Comparison of ENCODE assay signal across 8 cellular contexts in genomic region chr12:48890657-48891418, GRCh38. TPM values are rescaled to one million over a fixed set of nuclear protein-coding genes. Genes with fewer than 3 reads are reported as not detected.
DNase-seq lines count a peak whose midpoint lies in the region; ATAC-seq, FAIRE-seq and TF ChIP-seq lines count a peak whose summit lies in the region.

No MANE protein-coding gene starts in this region.

- peak overlapping the region; percentile 21; the same call in 1 of the 2 replicates for H3K4me2 ChIP-seq in DND-41 (ENCODE audit: insufficient read depth, low read length)
- peak overlapping the region; percentile 58 for H3K4me2 ChIP-seq in HepG2 (ENCODE audit: low read depth, low read length)

- no peaks in the 10 kb centered on the region for H3K36me3 Mint-ChIP-seq in activated CD4-positive, alpha-beta T cell treated with anti-CD3 and anti-CD28 coated beads, Interleukin-2, amount 10 ng/mL, durations not matched to agents 7 days and 5 days (ENCODE audit: low read depth)

- BruUV-seq in HepG2 (replicated peaks; lab: Mats Ljungman, UMichigan) = no TSS peak

- peak; percentile 96 for TF ChIP-seq RAD21 in HepG2 (CRISPR knock-in tag; IDR thresholded peaks at IDR 0.05)

- no peaks in the 10 kb centered on the region for H3K79me2 ChIP-seq in DND-41 (ENCODE audit: insufficient read depth, low read length)
- H3K79me2 ChIP-seq in HepG2 (ENCODE audit: insufficient read depth, low read length) = no peaks in the 10 kb centered on the region

- no peak overlapping the region for H3K27ac Mint-ChIP-seq in activated CD4-positive, alpha-beta T cell treated with anti-CD3 and anti-CD28 coated beads, Interleukin-2, amount 10 ng/mL, durations not matched to agents 7 days and 5 days

- H3K9me3 Mint-ChIP-seq in activated CD4-positive, alpha-beta T cell treated with anti-CD3 and anti-CD28 coated beads, Interleukin-2, amount 10 ng/mL, durations not matched to agents 7 days and 5 days = no peaks in the 10 kb centered on the region

- TF ChIP-seq POLR2A in HepG2 (IDR thresholded peaks at IDR 0.05; ENCODE audit: insufficient read depth in 1 of 2, low read depth in 2 of 2, low read length in 2 of 2) = no peak

- H3K9me3 ChIP-seq in DND-41 (ENCODE audit: insufficient read depth, low read length, severe bottlenecking) (no peaks in the 10 kb centered on the region), colonic mucosa (no peaks in the 10 kb centered on the region), HepG2 (ENCODE audit: low read length) (no peaks in the 10 kb centered on the region)

- CTCF ChIA-PET in activated CD4-positive, alpha-beta T cell treated with anti-CD3 and anti-CD28 coated beads, Interleukin-2, amount 10 ng/mL, durations not matched to agents 7 days and 5 days (lab: Charles Lee) = interaction anchor here (0.6 to 5.1 kb wide), 20 partner anchors 11 to 138 kb away, joined by 3 to 53 read pairs (median 4); partner anchors contain the start of genes DDX23, RND1 and WNT1
- CTCF ChIA-PET in HepG2 (lab: Yijun Ruan, JAX; ENCODE audit: low intra/inter-chr PET ratio, low total read pairs) = interaction anchor here (1.0 to 3.0 kb wide), 3 partner anchors 35 to 46 kb away, joined by 3 to 64 read pairs (median 7); partner anchors contain the start of gene DDX23

- DNase-seq in DND-41 (peak; percentile 78), NCI-H510A (lab: John Stamatoyannopoulos, UW) (peak; percentile 53), colonic mucosa (peak; percentile 77), HepG2 (ENCODE audit: low spot score) (peak; percentile 48)
- peak; percentile 72 for DNase-seq in activated CD4-positive, alpha-beta T cell treated with anti-CD3 and anti-CD28 coated beads, Interleukin-2, amount 10 ng/mL, durations not matched to agents 7 days and 5 days
- peak; percentile 80 to 85 for DNase-seq in stimulated activated CD4-positive, alpha-beta T cell treated with anti-CD3 and anti-CD28 coated beads, Interleukin-2, amount 100 ng/mL, for 24 hours

- H3K27me3 Mint-ChIP-seq in activated CD4-positive, alpha-beta T cell treated with anti-CD3 and anti-CD28 coated beads, Interleukin-2, amount 10 ng/mL, durations not matched to agents 7 days and 5 days = peaks cover 20% of the 10 kb centered on the region

- peaks cover 9% of the 10 kb centered on the region for H3K4me1 Mint-ChIP-seq in activated CD4-positive, alpha-beta T cell treated with anti-CD3 and anti-CD28 coated beads, Interleukin-2, amount 10 ng/mL, durations not matched to agents 7 days and 5 days

- peaks cover 7% of the 10 kb centered on the region for H3K4me1 ChIP-seq in DND-41 (ENCODE audit: insufficient read depth, low read length)
- H3K4me1 ChIP-seq in colonic mucosa = no peaks in the 10 kb centered on the region
- H3K4me1 ChIP-seq in HepG2 (ENCODE audit: insufficient read depth, low read length) = peaks cover 33% of the 10 kb centered on the region

- peak; percentile 97 for TF ChIP-seq CTCF in DND-41 (IDR thresholded peaks at IDR 0.05; ENCODE audit: borderline replicate concordance, extremely low read depth, low read length, poor library complexity, severe bottlenecking)
- peak; percentile 88 for TF ChIP-seq CTCF in colonic mucosa (IDR thresholded peaks at IDR 0.05)
- peak; percentile 97 for TF ChIP-seq CTCF in HepG2 (CRISPR knock-in tag; IDR thresholded peaks at IDR 0.05)

- H3K27ac ChIP-seq in DND-41 (ENCODE audit: low read length) (no peak overlapping the region), colonic mucosa (no peak overlapping the region), HepG2 (ENCODE audit: extremely low read length, insufficient read depth, low read length) (no peak overlapping the region)

- POLR2A ChIA-PET in activated CD4-positive, alpha-beta T cell treated with anti-CD3 and anti-CD28 coated beads, Interleukin-2, amount 10 ng/mL, durations not matched to agents 7 days and 5 days (lab: Charles Lee) = no interaction called here
- POLR2A ChIA-PET in HepG2 (lab: Yijun Ruan, JAX) = interaction anchor here (1.3 to 3.3 kb wide), 6 partner anchors 10 to 38 kb away, joined by 3 to 33 read pairs (median 4); partner anchors contain the start of genes DDX23 and RND1

- TF ChIP-seq EP300 in HepG2 (IDR thresholded peaks at IDR 0.05; ENCODE audit: low read depth in 2 of 2, low read length in 2 of 2) = no peak
- no peak for TF ChIP-seq EP300 in HepG2 (CRISPR knock-in tag; IDR thresholded peaks at IDR 0.05; ENCODE audit: borderline replicate concordance)

- FAIRE-seq in HepG2 (lab: Jason Lieb, UNC) = no peak

- ATAC-seq in DND-41 (ENCODE audit: insufficient read depth, low read depth) (peak; percentile 100), HG03108 (IDR thresholded peaks at IDR 0.05; ENCODE audit: unreplicated experiment) (peak; percentile 70), HepG2 (peak; percentile 97), HG03280 (IDR thresholded peaks at IDR 0.05; ENCODE audit: unreplicated experiment) (no peak)

- no peak overlapping the region for H3K4me3 Mint-ChIP-seq in activated CD4-positive, alpha-beta T cell treated with anti-CD3 and anti-CD28 coated beads, Interleukin-2, amount 10 ng/mL, durations not matched to agents 7 days and 5 days

- intact Hi-C loops in colonic mucosa (cut with DNase I) = loop anchor here (1.0 kb wide), 1 partner anchor 37 kb away; no protein-coding TSS in a partner anchor
- intact Hi-C loops in HepG2 (cut with micrococcal nuclease; ENCODE audit: unreplicated experiment) = loop anchor here (1.0 to 2.0 kb wide), 2 partner anchors 38 to 46 kb away; no protein-coding TSS in a partner anchor

- H3K9ac ChIP-seq in DND-41 (ENCODE audit: low read depth, low read length) (peak overlapping the region; percentile 29), colonic mucosa (ENCODE audit: low read depth in 2 of 2, low read length in 2 of 2) (no peak overlapping the region), HepG2 (ENCODE audit: insufficient read depth, low read depth, low read length) (peak overlapping the region; percentile 31; the same call in 1 of the 2 replicates)

- H3K36me3 ChIP-seq in DND-41 (ENCODE audit: insufficient read depth, low read length) (no peaks in the 10 kb centered on the region), colonic mucosa (no peaks in the 10 kb centered on the region), HepG2 (replicated peaks in 1 of 2; ENCODE audit: control insufficient read depth in 1 of 2, insufficient read depth in 2 of 2, low read length in 2 of 2) (no peaks in the 10 kb centered on the region)

- H2AFZ ChIP-seq in DND-41 (ENCODE audit: low read depth, low read length) (peak overlapping the region; percentile 76), HepG2 (ENCODE audit: low read length) (no peak overlapping the region)

- in situ Hi-C loops in HepG2 (cut with HindIII; ENCODE audit: extremely low pct_ligation_motif_present, low pct_unique_long_range_greater_than_20kb) = no loop called here

- WGBS in HepG2 (ENCODE audit: low lambda C conversion rate) = 11% methylated on average over 19 of the region's 37 CpGs

- H3K4me3 ChIP-seq in DND-41 (ENCODE audit: low read depth in 1 of 2, low read length in 2 of 2) (no peak overlapping the region), colonic mucosa (peak overlapping the region; percentile 10), HepG2 (replicated peaks in 1 of 3; ENCODE audit: insufficient read depth in 1 of 3, low read depth in 2 of 3, low read length in 3 of 3) (peak overlapping the region in 1 of 3 experiments; percentile 34; a peak in 1 of 6 replicates)

- H3K27me3 ChIP-seq in DND-41 (ENCODE audit: insufficient read depth, low read length, poor library complexity) = peaks cover 6% of the 10 kb centered on the region
- H3K27me3 ChIP-seq in colonic mucosa = peaks cover 9% of the 10 kb centered on the region
- peaks cover 1 to 10% of the 10 kb centered on the region in 2 experiments; a peak in 3 of 5 replicates for H3K27me3 ChIP-seq in HepG2 (ENCODE audit: control insufficient read depth in 1 of 2, insufficient read depth in 2 of 2, low read length in 2 of 2)

- no peaks in the 10 kb centered on the region for H4K20me1 ChIP-seq in DND-41 (ENCODE audit: insufficient read depth, low read length)
- no peaks in the 10 kb centered on the region for H4K20me1 ChIP-seq in HepG2 (ENCODE audit: insufficient read depth, low read length)

RNA-seq across cellular contexts. Expression of gene RND1, which starts 25.2 kb away (rescaled TPM):
- total RNA-seq in activated CD4-positive, alpha-beta T cell treated with anti-CD3 and anti-CD28 coated beads, Interleukin-2, amount 10 ng/mL, durations not matched to agents 7 days and 5 days = 1 to 10 TPM; 1.1 to 1.2 TPM
- total RNA-seq in colonic mucosa (1 to 10 TPM; 2.5 to 3.4 TPM), HepG2 (2016; rRNA removed; fragmentation: Illumina TruSeq; extraction: Trizol) (1.8 and 2.2 TPM in 2 replicates)
- 0.88 and 1.9 TPM in 2 replicates for total RNA-seq in HepG2 (2016; cell fraction: cytosol; rRNA removed; fragmentation: Illumina TruSeq; extraction: Trizol; ENCODE audit: low read depth)
- 2.5 and 2.9 TPM in 2 replicates for total RNA-seq in HepG2 (2016; cell fraction: insoluble cytoplasmic fraction; rRNA removed; fragmentation: Illumina TruSeq; extraction: Trizol)
- 1.2 and 1.4 TPM in 2 replicates for total RNA-seq in HepG2 (2016; cell fraction: membrane; rRNA removed; fragmentation: Illumina TruSeq; extraction: Trizol)
- total RNA-seq in HepG2 (2016; cell fraction: nucleus; rRNA removed; fragmentation: Illumina TruSeq; extraction: Trizol) = 1.9 and 3.0 TPM in 2 replicates
- 1.9 and 2.8 TPM in 2 replicates for polyA plus RNA-seq in HepG2 (2011; rRNA removed)
- polyA plus RNA-seq in HepG2 (2011; cell fraction: cytosol; rRNA removed) = 1.3 and 2.0 TPM in 2 replicates
- 1.8 and 1.9 TPM in 2 replicates for polyA plus RNA-seq in HepG2 (2011; cell fraction: nucleus; rRNA removed)
- polyA plus RNA-seq in HepG2 (2012) = 0.71 and 1.1 TPM in 2 replicates
- 0.32 and 0.35 TPM in 2 replicates for polyA plus RNA-seq in HepG2 (2016; cell fraction: cytosol; fragmentation: Illumina TruSeq; extraction: Trizol; ENCODE audit: low read depth)
- polyA plus RNA-seq in HepG2 (2016; cell fraction: insoluble cytoplasmic fraction; fragmentation: Illumina TruSeq; extraction: Trizol; ENCODE audit: low read depth) = 2.7 and 3.6 TPM in 2 replicates
- polyA plus RNA-seq in HepG2 (2016; cell fraction: membrane; fragmentation: Illumina TruSeq; extraction: Trizol; ENCODE audit: low read depth) = 0.64 and 0.78 TPM in 2 replicates
- 3.6 and 3.8 TPM in 2 replicates for polyA plus RNA-seq in HepG2 (2016; cell fraction: nucleus; fragmentation: Illumina TruSeq; extraction: Trizol; ENCODE audit: insufficient read depth, low read depth)
- polyA minus RNA-seq in HepG2 (2011; rRNA and poly(A)+ RNA removed; ENCODE audit: low replicate concordance) = 1.0 and 2.6 TPM in 2 replicates
- 0.59 and 1.2 TPM in 2 replicates for polyA minus RNA-seq in HepG2 (2011; cell fraction: cytosol; rRNA and poly(A)+ RNA removed)
- polyA minus RNA-seq in HepG2 (2011; cell fraction: nucleus; rRNA and poly(A)+ RNA removed) = 0.90 and 3.6 TPM in 2 replicates

RNA-seq across cellular contexts. Expression of gene FKBP11, which starts 34.5 kb away (rescaled TPM):
- 10 to 100 TPM; 44.2 to 45.6 TPM for total RNA-seq in activated CD4-positive, alpha-beta T cell treated with anti-CD3 and anti-CD28 coated beads, Interleukin-2, amount 10 ng/mL, durations not matched to agents 7 days and 5 days
- total RNA-seq in colonic mucosa = 10 to 100 TPM; 33.7 to 47.4 TPM
- total RNA-seq in HepG2 (2016; rRNA removed; fragmentation: Illumina TruSeq; extraction: Trizol) = 6.0 and 15.5 TPM in 2 replicates
- total RNA-seq in HepG2 (2016; cell fraction: cytosol; rRNA removed; fragmentation: Illumina TruSeq; extraction: Trizol; ENCODE audit: low read depth) = 4.2 and 6.5 TPM in 2 replicates
- 5.5 and 12.8 TPM in 2 replicates for total RNA-seq in HepG2 (2016; cell fraction: insoluble cytoplasmic fraction; rRNA removed; fragmentation: Illumina TruSeq; extraction: Trizol)
- 3.1 and 4.5 TPM in 2 replicates for total RNA-seq in HepG2 (2016; cell fraction: membrane; rRNA removed; fragmentation: Illumina TruSeq; extraction: Trizol)
- 15.3 and 19.2 TPM in 2 replicates for total RNA-seq in HepG2 (2016; cell fraction: nucleus; rRNA removed; fragmentation: Illumina TruSeq; extraction: Trizol)
- polyA plus RNA-seq in HepG2 (2011; rRNA removed) = 19.4 and 24.2 TPM in 2 replicates
- 14.4 and 16.8 TPM in 2 replicates for polyA plus RNA-seq in HepG2 (2011; cell fraction: cytosol; rRNA removed)
- 32.6 and 35.0 TPM in 2 replicates for polyA plus RNA-seq in HepG2 (2011; cell fraction: nucleus; rRNA removed)
- polyA plus RNA-seq in HepG2 (2012) = 12.9 and 14.4 TPM in 2 replicates
- polyA plus RNA-seq in HepG2 (2016; cell fraction: cytosol; fragmentation: Illumina TruSeq; extraction: Trizol; ENCODE audit: low read depth) = 4.6 and 5.1 TPM in 2 replicates
- 10.0 and 12.0 TPM in 2 replicates for polyA plus RNA-seq in HepG2 (2016; cell fraction: insoluble cytoplasmic fraction; fragmentation: Illumina TruSeq; extraction: Trizol; ENCODE audit: low read depth)
- 4.5 and 4.9 TPM in 2 replicates for polyA plus RNA-seq in HepG2 (2016; cell fraction: membrane; fragmentation: Illumina TruSeq; extraction: Trizol; ENCODE audit: low read depth)
- 55.0 and 59.9 TPM in 2 replicates for polyA plus RNA-seq in HepG2 (2016; cell fraction: nucleus; fragmentation: Illumina TruSeq; extraction: Trizol; ENCODE audit: insufficient read depth, low read depth)
- 11.0 and 47.3 TPM in 2 replicates for polyA minus RNA-seq in HepG2 (2011; rRNA and poly(A)+ RNA removed; ENCODE audit: low replicate concordance)
- polyA minus RNA-seq in HepG2 (2011; cell fraction: cytosol; rRNA and poly(A)+ RNA removed) = 5.6 and 6.8 TPM in 2 replicates
- polyA minus RNA-seq in HepG2 (2011; cell fraction: nucleus; rRNA and poly(A)+ RNA removed) = 10.8 and 15.2 TPM in 2 replicates

RNA-seq across cellular contexts. Expression of gene DDX23, which starts 38.9 kb away (rescaled TPM):
- total RNA-seq in activated CD4-positive, alpha-beta T cell treated with anti-CD3 and anti-CD28 coated beads, Interleukin-2, amount 10 ng/mL, durations not matched to agents 7 days and 5 days = 100 to 1,000 TPM; 143 to 144 TPM
- total RNA-seq in colonic mucosa = 100 to 1,000 TPM in 1 of 2 donors, 10 to 100 TPM in 1; 87.2 to 150 TPM
- 81.5 and 90.0 TPM in 2 replicates for total RNA-seq in HepG2 (2016; rRNA removed; fragmentation: Illumina TruSeq; extraction: Trizol)
- 13.0 and 13.4 TPM in 2 replicates for total RNA-seq in HepG2 (2016; cell fraction: cytosol; rRNA removed; fragmentation: Illumina TruSeq; extraction: Trizol; ENCODE audit: low read depth)
- total RNA-seq in HepG2 (2016; cell fraction: insoluble cytoplasmic fraction; rRNA removed; fragmentation: Illumina TruSeq; extraction: Trizol) = 81.4 and 90.7 TPM in 2 replicates
- total RNA-seq in HepG2 (2016; cell fraction: membrane; rRNA removed; fragmentation: Illumina TruSeq; extraction: Trizol) = 17.1 and 20.2 TPM in 2 replicates
- 66.5 and 79.7 TPM in 2 replicates for total RNA-seq in HepG2 (2016; cell fraction: nucleus; rRNA removed; fragmentation: Illumina TruSeq; extraction: Trizol)
- polyA plus RNA-seq in HepG2 (2011; rRNA removed) = 35.7 and 42.2 TPM in 2 replicates
- 28.4 and 30.1 TPM in 2 replicates for polyA plus RNA-seq in HepG2 (2011; cell fraction: cytosol; rRNA removed)
- 114 and 128 TPM in 2 replicates for polyA plus RNA-seq in HepG2 (2011; cell fraction: nucleus; rRNA removed)
- polyA plus RNA-seq in HepG2 (2012) = 43.8 and 55.5 TPM in 2 replicates
- polyA plus RNA-seq in HepG2 (2016; cell fraction: cytosol; fragmentation: Illumina TruSeq; extraction: Trizol; ENCODE audit: low read depth) = 2.6 and 3.7 TPM in 2 replicates
- 62.7 and 67.1 TPM in 2 replicates for polyA plus RNA-seq in HepG2 (2016; cell fraction: insoluble cytoplasmic fraction; fragmentation: Illumina TruSeq; extraction: Trizol; ENCODE audit: low read depth)
- polyA plus RNA-seq in HepG2 (2016; cell fraction: membrane; fragmentation: Illumina TruSeq; extraction: Trizol; ENCODE audit: low read depth) = 8.1 and 9.8 TPM in 2 replicates
- 132 TPM in 2 replicates for polyA plus RNA-seq in HepG2 (2016; cell fraction: nucleus; fragmentation: Illumina TruSeq; extraction: Trizol; ENCODE audit: insufficient read depth, low read depth)
- polyA minus RNA-seq in HepG2 (2011; rRNA and poly(A)+ RNA removed; ENCODE audit: low replicate concordance) = 29.9 and 100 TPM in 2 replicates
- polyA minus RNA-seq in HepG2 (2011; cell fraction: cytosol; rRNA and poly(A)+ RNA removed) = 11.7 and 12.4 TPM in 2 replicates
- polyA minus RNA-seq in HepG2 (2011; cell fraction: nucleus; rRNA and poly(A)+ RNA removed) = 55.9 and 69.0 TPM in 2 replicates

Comparison
In these comparisons a context has a peak if more than half of its experiments do, and no peak if none do; other contexts are left out.
1. H3K9ac ChIP-seq: peak in DND-41 (single experiment) and HepG2 (single experiment); none in colonic mucosa (0 of 2).
2. Peak in every context shown above with its lines, with median percentiles within 50 percentile points of each other: DNase-seq and CTCF ChIP-seq.